In the genomic region with DNA sequence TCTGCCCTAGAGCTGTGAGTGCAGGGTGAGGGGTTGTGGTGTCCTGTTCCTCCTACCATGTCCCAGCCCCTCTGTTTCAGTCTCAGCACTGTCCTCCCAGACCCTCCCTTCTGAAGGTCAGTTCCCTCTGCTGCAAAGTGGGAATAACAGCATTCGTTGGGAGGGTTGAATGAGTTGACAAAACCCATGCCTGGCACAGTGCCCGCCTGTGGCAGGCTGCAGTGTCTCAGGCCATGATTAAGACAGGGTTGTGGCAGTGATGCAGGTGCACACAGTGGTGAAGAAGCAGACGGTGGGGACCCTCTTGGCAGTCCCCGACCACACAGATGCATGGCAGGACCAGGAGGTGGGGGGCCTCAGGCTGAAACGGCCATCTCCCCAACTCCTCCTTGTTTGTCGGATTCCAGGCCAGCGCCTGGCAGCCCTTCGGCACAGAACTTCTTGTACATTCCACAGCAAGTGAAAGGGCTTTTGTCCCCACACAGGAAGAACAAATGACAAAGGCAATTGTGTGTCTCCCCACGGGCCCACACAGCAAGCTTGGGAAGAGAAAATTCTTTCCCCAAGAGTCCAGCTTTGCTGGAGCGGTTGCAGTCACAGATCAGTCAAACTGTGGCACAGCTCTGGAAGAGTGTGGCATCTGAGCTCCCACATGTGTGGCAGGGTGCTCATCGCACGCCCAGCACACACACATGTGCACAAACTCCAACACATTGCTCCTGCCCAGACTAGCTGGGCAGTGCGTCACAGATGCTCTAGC, we compare ENCODE assay signal across 8 cellular contexts. TPM values are rescaled to one million over a fixed set of nuclear protein-coding genes. Genes with fewer than 3 reads are reported as not detected.
DNase-seq lines count a peak whose midpoint lies in the region; ATAC-seq and TF ChIP-seq lines count a peak whose summit lies in the region.

No MANE protein-coding gene starts in this region.

- 48 to 55% methylated on average over 12 to 13 of the region's 13 CpGs for WGBS in upper lobe of left lung, 2 donors

- peaks cover 17 to 23% (median 20%) of the 10 kb centered on the region in 4 donors for H3K4me1 ChIP-seq in upper lobe of left lung

- TF ChIP-seq EP300 in upper lobe of left lung (IDR thresholded peaks at IDR 0.05): no peak

- H3K27ac ChIP-seq in upper lobe of left lung: peak overlapping the region; percentile 56 to 79 (median 64)

- TF ChIP-seq POLR2A in GM15510 (IDR thresholded peaks at IDR 0.05; ENCODE audit: borderline replicate concordance, extremely low read depth, insufficient read length): peak; percentile 37
- no peak for TF ChIP-seq POLR2A in upper lobe of left lung (IDR thresholded peaks at IDR 0.05)

- H3K27me3 Mint-ChIP-seq in activated CD4-positive, alpha-beta T cell treated with anti-CD3 and anti-CD28 coated beads, Interleukin-2, amount 10 ng/mL, durations not matched to agents 24 days and 14 days: peaks cover 10% of the 10 kb centered on the region

- H3K4me1 Mint-ChIP-seq in activated CD4-positive, alpha-beta T cell treated with anti-CD3 and anti-CD28 coated beads, Interleukin-2, amount 10 ng/mL, durations not matched to agents 24 days and 14 days: no peaks in the 10 kb centered on the region

- H3K36me3 Mint-ChIP-seq in activated CD4-positive, alpha-beta T cell treated with anti-CD3 and anti-CD28 coated beads, Interleukin-2, amount 10 ng/mL, durations not matched to agents 24 days and 14 days (ENCODE audit: low read depth): no peaks in the 10 kb centered on the region

- H3K4me3 Mint-ChIP-seq in activated CD4-positive, alpha-beta T cell treated with anti-CD3 and anti-CD28 coated beads, Interleukin-2, amount 10 ng/mL, durations not matched to agents 24 days and 14 days: no peak overlapping the region

- intact Hi-C loops in activated CD4-positive, alpha-beta T cell treated with anti-CD3 and anti-CD28 coated beads, Interleukin-2, amount 10 ng/mL, durations not matched to agents 24 days and 14 days (cut with micrococcal nuclease): no loop called here

- no peak for TF ChIP-seq CTCF in upper lobe of left lung (IDR thresholded peaks at IDR 0.05)

- no peak overlapping the region for H3K27ac Mint-ChIP-seq in activated CD4-positive, alpha-beta T cell treated with anti-CD3 and anti-CD28 coated beads, Interleukin-2, amount 10 ng/mL, durations not matched to agents 24 days and 14 days

- DNase-seq in RPMI8226: peak; percentile 85
- DNase-seq in kidney tubule cell (ENCODE audit: low spot score): peak; percentile 56
- peak; percentile 37 to 74 for DNase-seq in upper lobe of left lung
- no peak for DNase-seq in activated CD4-positive, alpha-beta T cell treated with anti-CD3 and anti-CD28 coated beads, Interleukin-2, amount 10 ng/mL, durations not matched to agents 24 days and 14 days
- DNase-seq in dedifferentiated amniotic fluid mesenchymal stem cell (ENCODE audit: extremely low spot score): no peak
- DNase-seq in stimulated activated CD4-positive, alpha-beta T cell treated with anti-CD3 and anti-CD28 coated beads, Interleukin-4, amount 100 ng/mL, for 4 hours: no peak

- H3K36me3 ChIP-seq in upper lobe of left lung: no peaks in the 10 kb centered on the region

- ATAC-seq in HG02642 (IDR thresholded peaks at IDR 0.05; ENCODE audit: poor library complexity, unreplicated experiment): peak; percentile 26
- ATAC-seq in upper lobe of left lung (ENCODE audit: low FRiP score in 2 of 2): peak; percentile 48 to 54

- H3K9me3 Mint-ChIP-seq in activated CD4-positive, alpha-beta T cell treated with anti-CD3 and anti-CD28 coated beads, Interleukin-2, amount 10 ng/mL, durations not matched to agents 24 days and 14 days: no peaks in the 10 kb centered on the region

- H3K4me3 ChIP-seq in upper lobe of left lung: no peak overlapping the region

- no peaks in the 10 kb centered on the region for H3K27me3 ChIP-seq in upper lobe of left lung

- no peaks in the 10 kb centered on the region for H3K9me3 ChIP-seq in upper lobe of left lung

RNA-seq across cellular contexts. Expression of a gene that starts 58.1 kb away (rescaled TPM):
- total RNA-seq in upper lobe of left lung: 100 to 1,000 TPM in 3 of 6 donors, 10 to 100 TPM in 3; 57.6 to 153 (median 96.6) TPM
- not detected in 2 replicates for total RNA-seq in activated CD4-positive, alpha-beta T cell treated with anti-CD3 and anti-CD28 coated beads, Interleukin-2, amount 10 ng/mL, durations not matched to agents 24 days and 14 days

Comparison
In these comparisons a context has a peak if more than half of its experiments do, and no peak if none do; other contexts are left out.
1. DNase-seq: peak in RPMI8226 (single experiment), kidney tubule cell (single experiment) and upper lobe of left lung (2 of 2); none in activated CD4-positive, alpha-beta T cell treated with anti-CD3 and anti-CD28 coated beads, Interleukin-2, amount 10 ng/mL, durations not matched to agents 24 days and 14 days (single experiment), dedifferentiated amniotic fluid mesenchymal stem cell (single experiment) and stimulated activated CD4-positive, alpha-beta T cell treated with anti-CD3 and anti-CD28 coated beads, Interleukin-4, amount 100 ng/mL, for 4 hours (0 of 2).
2. RNA of a gene that starts 58.1 kb away (total RNA-seq): 57.6 to 153 TPM in upper lobe of left lung; not detected in activated CD4-positive, alpha-beta T cell treated with anti-CD3 and anti-CD28 coated beads, Interleukin-2, amount 10 ng/mL, durations not matched to agents 24 days and 14 days; every median in the first group is over 10 times any median in the second.